Comparison of ENCODE assay signal across 1 cellular context in genomic region chr18:48963555-48964480, GRCh38.
TF ChIP-seq lines count a peak whose summit lies in the region.

No MANE protein-coding gene starts in this region.

TF ChIP-seq in GM23338, 12 proteins besides CTCF, POLR2A, EP300 and RAD21 (continued from another document):
- no peak for TF ChIP-seq REST (IDR thresholded peaks at IDR 0.05; ENCODE audit: unreplicated experiment)
- no peak for TF ChIP-seq POLR2AphosphoS5 (IDR thresholded peaks at IDR 0.05; ENCODE audit: low read depth)
